8 cellular contexts compared by ENCODE assay signal in the genomic region with DNA sequence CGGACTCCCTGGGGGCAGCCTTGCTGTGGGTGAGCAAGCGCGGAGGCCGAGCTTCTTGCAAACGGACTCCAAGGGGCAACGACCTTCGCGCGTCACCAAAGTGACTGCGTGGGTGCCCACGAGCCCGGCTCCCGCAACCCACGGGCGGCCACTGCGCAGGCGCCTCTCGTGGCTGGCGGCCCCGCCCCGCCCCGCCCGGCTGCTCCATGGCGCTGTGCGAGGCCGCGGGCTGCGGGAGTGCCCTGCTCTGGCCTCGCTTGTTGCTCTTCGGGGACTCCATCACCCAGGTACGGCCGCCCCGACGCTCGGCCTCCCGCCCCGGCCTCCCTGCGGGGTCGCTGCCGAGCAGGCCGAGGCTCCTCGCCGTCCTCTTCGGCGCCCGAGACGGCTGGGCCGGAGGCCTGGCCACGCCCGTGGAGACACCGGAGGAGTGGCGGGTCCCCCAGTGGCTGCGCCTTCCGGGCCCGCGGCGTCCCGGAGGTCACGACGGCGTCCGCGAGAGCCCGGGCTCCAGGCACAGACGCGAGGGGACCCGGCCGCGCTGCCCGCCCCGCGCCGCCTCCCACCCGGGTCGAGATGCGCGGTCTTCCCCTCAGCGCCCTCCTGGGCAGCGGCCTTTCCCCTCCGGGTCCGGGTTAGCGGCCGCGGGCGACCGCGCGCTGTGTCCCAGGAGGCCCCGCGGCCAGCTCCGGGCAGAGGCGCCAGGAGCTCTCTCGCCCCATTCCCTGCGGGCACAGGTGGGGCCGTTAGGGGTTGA. TPM values are rescaled to one million over a fixed set of nuclear protein-coding genes. Genes with fewer than 3 reads are reported as not detected.
DNase-seq lines count a peak whose midpoint lies in the region; ATAC-seq, FAIRE-seq and TF ChIP-seq lines count a peak whose summit lies in the region.

A gene with protein sequence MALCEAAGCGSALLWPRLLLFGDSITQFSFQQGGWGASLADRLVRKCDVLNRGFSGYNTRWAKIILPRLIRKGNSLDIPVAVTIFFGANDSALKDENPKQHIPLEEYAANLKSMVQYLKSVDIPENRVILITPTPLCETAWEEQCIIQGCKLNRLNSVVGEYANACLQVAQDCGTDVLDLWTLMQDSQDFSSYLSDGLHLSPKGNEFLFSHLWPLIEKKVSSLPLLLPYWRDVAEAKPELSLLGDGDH (plus strand): TSS at position 191 of the 757 bp plus-strand sequence. CDS start 16 bp downstream, at position 207.

- H3K4me1 Mint-ChIP-seq in GM23338 = peaks cover 32% of the 10 kb centered on the region

- peaks cover 14% of the 10 kb centered on the region for H3F3A ChIP-seq in GM23338 (replicated peaks; ENCODE audit: low read depth)

- FAIRE-seq in kidney (lab: Jason Lieb, UNC) = no peak

- peak; percentile 62 for ATAC-seq in GM23338

- no peak for TF ChIP-seq CTCF in GM12864 (IDR thresholded peaks at IDR 0.05; ENCODE audit: low read depth, low read length, missing control alignments)
- TF ChIP-seq CTCF in GM23338 (conservative IDR thresholded peaks at IDR 0.05; ENCODE audit: low read depth in 2 of 2) = no peak
- no peak for TF ChIP-seq CTCF in kidney (IDR thresholded peaks at IDR 0.05; ENCODE audit: borderline replicate concordance, extremely low read depth, insufficient read depth)

- no peak within 1 kb of the TSS for H3K27ac Mint-ChIP-seq in GM23338

- intact Hi-C loops in kidney (cut with DNase I) = no loop called here

- H3K9ac ChIP-seq in kidney (ENCODE audit: low read length in 2 of 2) = peak within 1 kb of the TSS; percentile 78 to 94

- DNase-seq in GM12864 (ENCODE audit: low read depth) = no peak
- peak; percentile 54 for DNase-seq in GM23338 (ENCODE audit: low spot score)
- peak; percentile 17 to 32 for DNase-seq in Kasumi-1 (lab: John Stamatoyannopoulos, UW)
- peak; percentile 51 for DNase-seq in activated CD4-positive, CD25-positive, alpha-beta regulatory T cell treated with anti-CD3 and anti-CD28 coated beads, Interleukin-2, amount 50 U/mL, for 16 hours (ENCODE audit: low read depth, low spot score)
- DNase-seq in caudate nucleus (lab: John Stamatoyannopoulos, UW) = peak in 59 of 61 donors; percentile 4 to 86 (median 55)
- peak; percentile 87 for DNase-seq in kidney
- DNase-seq in stimulated activated CD4-positive, alpha-beta T cell treated with anti-CD3 and anti-CD28 coated beads, Interleukin-15, amount 100 ng/mL, for 1 hour (ENCODE audit: low read depth in 1 of 2, low spot score in 1 of 2) = peak; percentile 64 to 65
- DNase-seq in NCI-H1694 (lab: John Stamatoyannopoulos, UW) = no peak

- peaks cover 27% of the 10 kb centered on the region for H3K36me3 Mint-ChIP-seq in GM23338 (ENCODE audit: low read depth)

- H3K9me3 Mint-ChIP-seq in GM23338 = no peaks in the 10 kb centered on the region

- no peaks in the 10 kb centered on the region for H3K9me3 ChIP-seq in kidney (ENCODE audit: control insufficient read depth in 1 of 2, low read length in 2 of 2)

- 0 out of 2 replicates have a peak within 1 kb of the TSS, but pooled peaks have one; percentile 68 for H3K27ac ChIP-seq in GM23338 (ENCODE audit: low read depth)
- H3K27ac ChIP-seq in caudate nucleus (ENCODE audit: low read depth, low read length) = peak within 1 kb of the TSS; percentile 84
- peak within 1 kb of the TSS; percentile 67 to 76 for H3K27ac ChIP-seq in kidney (ENCODE audit: low read depth in 2 of 2, low read length in 2 of 2)

- no peaks in the 10 kb centered on the region; the same call in 1 of the 2 replicates for H3K36me3 ChIP-seq in GM23338 (ENCODE audit: insufficient read depth)
- H3K36me3 ChIP-seq in kidney (ENCODE audit: control insufficient read depth in 1 of 2, insufficient read depth in 2 of 2, low read length in 2 of 2) = peaks cover 0 to 10% of the 10 kb centered on the region in 2 donors

- peak within 1 kb of the TSS; percentile 94 for H3K4me3 ChIP-seq in GM12864 (ENCODE audit: low read depth, low read length)
- H3K4me3 ChIP-seq in GM23338 = peak within 1 kb of the TSS; percentile 71
- H3K4me3 ChIP-seq in kidney (ENCODE audit: low read length in 2 of 2) = peak within 1 kb of the TSS; percentile 84 to 97

- H3K4me1 ChIP-seq in GM23338 (ENCODE audit: insufficient read depth) = peaks cover 12% of the 10 kb centered on the region
- H3K4me1 ChIP-seq in kidney (ENCODE audit: control insufficient read depth in 1 of 2, insufficient read depth in 1 of 2, low read depth in 1 of 2, low read length in 2 of 2) = peaks cover 0 to 8% of the 10 kb centered on the region in 2 donors

- peak within 1 kb of the TSS; percentile 81 for H3K4me2 ChIP-seq in GM23338

- peaks cover 22% of the 10 kb centered on the region for H3K27me3 ChIP-seq in GM23338 (ENCODE audit: insufficient read depth)

- no peaks in the 10 kb centered on the region; the same call in 1 of the 2 replicates for H3K79me2 ChIP-seq in GM23338 (replicated peaks; ENCODE audit: insufficient read depth)

- H3K9me2 ChIP-seq in GM23338 (ENCODE audit: insufficient read depth) = 0 out of 2 replicates have a peak, but pooled peaks cover 3% of the 10 kb centered on the region

- H3K4me3 Mint-ChIP-seq in GM23338 = peak within 1 kb of the TSS; percentile 72

- peak within 1 kb of the TSS; percentile 90 for H2AFZ ChIP-seq in GM23338

- H3K27me3 Mint-ChIP-seq in GM23338 (ENCODE audit: insufficient read depth, low read depth, poor library complexity) = peaks cover 15% of the 10 kb centered on the region

- peaks cover 4% of the 10 kb centered on the region for H4K20me1 ChIP-seq in GM23338 (replicated peaks; ENCODE audit: insufficient read depth)

TF ChIP-seq in GM23338, 12 proteins besides CTCF, POLR2A, EP300 and RAD21:
- TF ChIP-seq EZH2phosphoT487 (IDR thresholded peaks at IDR 0.05; ENCODE audit: unreplicated experiment) (no peak), NANOG (IDR thresholded peaks at IDR 0.05; ENCODE audit: borderline replicate concordance) (no peak), EZH2 (IDR thresholded peaks at IDR 0.05; ENCODE audit: low read depth, unreplicated experiment) (no peak), ETS1 (IDR thresholded peaks at IDR 0.05) (no peak), ZNF114 (CRISPR knock-in tag; IDR thresholded peaks at IDR 0.05) (no peak)

RNA-seq across cellular contexts. Expression of the gene that starts here (rescaled TPM):
- 12.7 and 13.3 TPM in 2 replicates for total RNA-seq in GM23338 (2014; rRNA removed; shearing (Covaris generic))
- polyA plus RNA-seq in GM23338 (2016; fragmentation: Nextera tagmentation; extraction: Ambion mirVana) = 33.7 and 35.0 TPM in 2 replicates
- 52.7 TPM for total RNA-seq in kidney
- 97.0 TPM for polyA plus RNA-seq in kidney (ENCODE audit: insufficient read depth, low read depth, low replicate concordance)

Comparison
In these comparisons a context has a peak if more than half of its experiments do, and no peak if none do; other contexts are left out.
1. DNase-seq: peak in GM23338 (single experiment), Kasumi-1 (2 of 2), activated CD4-positive, CD25-positive, alpha-beta regulatory T cell treated with anti-CD3 and anti-CD28 coated beads, Interleukin-2, amount 50 U/mL, for 16 hours (single experiment), caudate nucleus (59 of 61), kidney (single experiment) and stimulated activated CD4-positive, alpha-beta T cell treated with anti-CD3 and anti-CD28 coated beads, Interleukin-15, amount 100 ng/mL, for 1 hour (2 of 2); none in GM12864 (single experiment) and NCI-H1694 (single experiment).
2. Peak in every context shown above with its lines, with median percentiles within 50 percentile points of each other: H3K4me3 ChIP-seq and H3K27ac ChIP-seq.